8 cellular contexts compared by ENCODE assay signal in genomic region chr1:46687095-46687659, GRCh38.
DNase-seq lines count a peak whose midpoint lies in the region; ATAC-seq and TF ChIP-seq lines count a peak whose summit lies in the region.

No MANE protein-coding gene starts in this region.

- no peaks in the 10 kb centered on the region for H3K79me2 ChIP-seq in DND-41 (ENCODE audit: insufficient read depth, low read length)

- H3K9me3 ChIP-seq in DND-41 (ENCODE audit: insufficient read depth, low read length, severe bottlenecking): no peaks in the 10 kb centered on the region

- no peak overlapping the region for H3K9ac ChIP-seq in DND-41 (ENCODE audit: low read depth, low read length)

- intact Hi-C loops in posterior cingulate gyrus (cut with DNase I): no loop called here

- H3K36me3 ChIP-seq in DND-41 (ENCODE audit: insufficient read depth, low read length): peaks cover 98% of the 10 kb centered on the region

- H3K4me2 ChIP-seq in DND-41 (ENCODE audit: insufficient read depth, low read length): no peak overlapping the region

- TF ChIP-seq CTCF in DND-41 (IDR thresholded peaks at IDR 0.05; ENCODE audit: borderline replicate concordance, extremely low read depth, low read length, poor library complexity, severe bottlenecking): no peak

- peak; percentile 73 for DNase-seq in DND-41
- peak; percentile 85 for DNase-seq in NCI-H2029 treated with DMSO at 0.1 percent for 48 hours (lab: John Stamatoyannopoulos, UW)
- peak; percentile 26 to 59 for DNase-seq in erythroblast (lab: John Stamatoyannopoulos, UW)
- peak in 6 of 10 donors; percentile 27 to 77 (median 46) for DNase-seq in posterior cingulate gyrus
- DNase-seq in 8988T: no peak
- DNase-seq in activated CD4-positive, alpha-beta T cell treated with anti-CD3 and anti-CD28 coated beads, Interleukin-2, amount 50 U/mL, for 1 hour: no peak

- H3K27ac ChIP-seq in DND-41 (ENCODE audit: low read length): no peak overlapping the region

- H3K4me3 ChIP-seq in DND-41 (ENCODE audit: low read depth in 1 of 2, low read length in 2 of 2): no peak overlapping the region

- ATAC-seq in DND-41 (ENCODE audit: insufficient read depth, low read depth): peak; percentile 64
- no peak for ATAC-seq in GM21529 (IDR thresholded peaks at IDR 0.05; ENCODE audit: unreplicated experiment)
- no peak for ATAC-seq in HG02571 (IDR thresholded peaks at IDR 0.05; ENCODE audit: unreplicated experiment)

- no peak for TF ChIP-seq POLR2A in erythroblast (IDR thresholded peaks at IDR 0.05; ENCODE audit: low read length)

- H4K20me1 ChIP-seq in DND-41 (ENCODE audit: insufficient read depth, low read length): peaks cover 2% of the 10 kb centered on the region; the same call in 1 of the 2 replicates

- H3K4me1 ChIP-seq in DND-41 (ENCODE audit: insufficient read depth, low read length): peaks cover 14% of the 10 kb centered on the region

- H2AFZ ChIP-seq in DND-41 (ENCODE audit: low read depth, low read length): no peak overlapping the region

- H3K27me3 ChIP-seq in DND-41 (ENCODE audit: insufficient read depth, low read length, poor library complexity): no peaks in the 10 kb centered on the region

Comparison
In these comparisons a context has a peak if more than half of its experiments do, and no peak if none do; other contexts are left out.
1. DNase-seq: peak in DND-41 (single experiment), NCI-H2029 treated with DMSO at 0.1 percent for 48 hours (single experiment), erythroblast (2 of 2) and posterior cingulate gyrus (6 of 10); none in 8988T (single experiment) and activated CD4-positive, alpha-beta T cell treated with anti-CD3 and anti-CD28 coated beads, Interleukin-2, amount 50 U/mL, for 1 hour (single experiment).